Comparison of ENCODE assay signal across 1 cellular context in the genomic region with DNA sequence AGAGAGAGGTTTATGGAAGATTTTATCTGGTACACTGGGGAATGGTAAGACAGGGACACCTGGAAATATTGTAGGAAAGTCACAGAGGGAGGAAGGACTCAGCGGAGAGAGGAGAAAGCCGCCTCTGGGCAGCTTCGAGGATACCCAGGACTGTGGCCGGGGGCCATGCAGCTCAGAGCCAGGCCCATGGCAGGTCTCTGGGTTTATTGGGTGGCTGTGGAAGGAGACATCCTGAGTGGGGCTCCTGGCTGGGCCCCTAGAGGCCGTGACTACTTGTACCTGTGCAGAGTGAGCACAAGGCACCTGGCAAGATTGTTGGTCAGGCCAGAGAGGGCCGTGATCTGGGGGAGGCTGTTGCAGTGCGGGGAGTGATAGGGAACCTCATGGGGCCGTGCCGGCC.
TF ChIP-seq lines count a peak whose summit lies in the region.

No MANE protein-coding gene starts in this region.

TF ChIP-seq in HepG2, 621 proteins besides CTCF, POLR2A, EP300 and RAD21:
- TF ChIP-seq HOXA5 (CRISPR knock-in tag; IDR thresholded peaks at IDR 0.05) (no peak), SOX6 (IDR thresholded peaks at IDR 0.05) (no peak), SOX6 (CRISPR knock-in tag; IDR thresholded peaks at IDR 0.05) (no peak), ZNF124 (CRISPR knock-in tag; IDR thresholded peaks at IDR 0.05) (no peak), TGIF2 (CRISPR knock-in tag; IDR thresholded peaks at IDR 0.05) (no peak), ZNF891 (CRISPR knock-in tag; IDR thresholded peaks at IDR 0.05) (no peak), MTA3 (CRISPR knock-in tag; IDR thresholded peaks at IDR 0.05) (no peak), ZBTB3 (CRISPR knock-in tag; IDR thresholded peaks at IDR 0.05; ENCODE audit: borderline replicate concordance, low read depth) (no peak), ZFP82 (CRISPR knock-in tag; IDR thresholded peaks at IDR 0.05; ENCODE audit: borderline replicate concordance) (no peak), RORA (CRISPR knock-in tag; IDR thresholded peaks at IDR 0.05) (no peak), HIVEP1 (CRISPR knock-in tag; IDR thresholded peaks at IDR 0.05) (no peak), KLF9 (CRISPR knock-in tag; IDR thresholded peaks at IDR 0.05; ENCODE audit: low read depth) (no peak), GTF3A (CRISPR knock-in tag; conservative IDR thresholded peaks at IDR 0.05) (no peak), FOXM1 (CRISPR knock-in tag; IDR thresholded peaks at IDR 0.05) (no peak), ZFYVE20 (CRISPR knock-in tag; IDR thresholded peaks at IDR 0.05; ENCODE audit: borderline replicate concordance, low read depth) (no peak)
- TF ChIP-seq, protein P1, sequence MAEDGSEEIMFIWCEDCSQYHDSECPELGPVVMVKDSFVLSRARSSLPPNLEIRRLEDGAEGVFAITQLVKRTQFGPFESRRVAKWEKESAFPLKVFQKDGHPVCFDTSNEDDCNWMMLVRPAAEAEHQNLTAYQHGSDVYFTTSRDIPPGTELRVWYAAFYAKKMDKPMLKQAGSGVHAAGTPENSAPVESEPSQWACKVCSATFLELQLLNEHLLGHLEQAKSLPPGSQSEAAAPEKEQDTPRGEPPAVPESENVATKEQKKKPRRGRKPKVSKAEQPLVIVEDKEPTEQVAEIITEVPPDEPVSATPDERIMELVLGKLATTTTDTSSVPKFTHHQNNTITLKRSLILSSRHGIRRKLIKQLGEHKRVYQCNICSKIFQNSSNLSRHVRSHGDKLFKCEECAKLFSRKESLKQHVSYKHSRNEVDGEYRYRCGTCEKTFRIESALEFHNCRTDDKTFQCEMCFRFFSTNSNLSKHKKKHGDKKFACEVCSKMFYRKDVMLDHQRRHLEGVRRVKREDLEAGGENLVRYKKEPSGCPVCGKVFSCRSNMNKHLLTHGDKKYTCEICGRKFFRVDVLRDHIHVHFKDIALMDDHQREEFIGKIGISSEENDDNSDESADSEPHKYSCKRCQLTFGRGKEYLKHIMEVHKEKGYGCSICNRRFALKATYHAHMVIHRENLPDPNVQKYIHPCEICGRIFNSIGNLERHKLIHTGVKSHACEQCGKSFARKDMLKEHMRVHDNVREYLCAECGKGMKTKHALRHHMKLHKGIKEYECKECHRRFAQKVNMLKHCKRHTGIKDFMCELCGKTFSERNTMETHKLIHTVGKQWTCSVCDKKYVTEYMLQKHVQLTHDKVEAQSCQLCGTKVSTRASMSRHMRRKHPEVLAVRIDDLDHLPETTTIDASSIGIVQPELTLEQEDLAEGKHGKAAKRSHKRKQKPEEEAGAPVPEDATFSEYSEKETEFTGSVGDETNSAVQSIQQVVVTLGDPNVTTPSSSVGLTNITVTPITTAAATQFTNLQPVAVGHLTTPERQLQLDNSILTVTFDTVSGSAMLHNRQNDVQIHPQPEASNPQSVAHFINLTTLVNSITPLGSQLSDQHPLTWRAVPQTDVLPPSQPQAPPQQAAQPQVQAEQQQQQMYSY (CRISPR knock-in tag; IDR thresholded peaks at IDR 0.05), result no peak
- TF ChIP-seq, protein P2, sequence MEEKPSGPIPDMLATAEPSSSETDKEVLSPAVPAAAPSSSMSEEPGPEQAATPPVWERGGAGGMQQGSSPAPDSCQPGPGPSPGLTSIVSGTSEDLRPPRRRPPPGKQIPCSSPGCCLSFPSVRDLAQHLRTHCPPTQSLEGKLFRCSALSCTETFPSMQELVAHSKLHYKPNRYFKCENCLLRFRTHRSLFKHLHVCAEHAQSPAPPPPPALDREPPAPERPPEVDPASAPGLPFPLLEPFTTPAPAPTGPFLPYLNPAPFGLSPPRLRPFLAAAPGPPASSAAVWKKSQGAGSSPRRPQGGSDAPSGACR (CRISPR knock-in tag; IDR thresholded peaks at IDR 0.05), result no peak
- TF ChIP-seq, protein P3, sequence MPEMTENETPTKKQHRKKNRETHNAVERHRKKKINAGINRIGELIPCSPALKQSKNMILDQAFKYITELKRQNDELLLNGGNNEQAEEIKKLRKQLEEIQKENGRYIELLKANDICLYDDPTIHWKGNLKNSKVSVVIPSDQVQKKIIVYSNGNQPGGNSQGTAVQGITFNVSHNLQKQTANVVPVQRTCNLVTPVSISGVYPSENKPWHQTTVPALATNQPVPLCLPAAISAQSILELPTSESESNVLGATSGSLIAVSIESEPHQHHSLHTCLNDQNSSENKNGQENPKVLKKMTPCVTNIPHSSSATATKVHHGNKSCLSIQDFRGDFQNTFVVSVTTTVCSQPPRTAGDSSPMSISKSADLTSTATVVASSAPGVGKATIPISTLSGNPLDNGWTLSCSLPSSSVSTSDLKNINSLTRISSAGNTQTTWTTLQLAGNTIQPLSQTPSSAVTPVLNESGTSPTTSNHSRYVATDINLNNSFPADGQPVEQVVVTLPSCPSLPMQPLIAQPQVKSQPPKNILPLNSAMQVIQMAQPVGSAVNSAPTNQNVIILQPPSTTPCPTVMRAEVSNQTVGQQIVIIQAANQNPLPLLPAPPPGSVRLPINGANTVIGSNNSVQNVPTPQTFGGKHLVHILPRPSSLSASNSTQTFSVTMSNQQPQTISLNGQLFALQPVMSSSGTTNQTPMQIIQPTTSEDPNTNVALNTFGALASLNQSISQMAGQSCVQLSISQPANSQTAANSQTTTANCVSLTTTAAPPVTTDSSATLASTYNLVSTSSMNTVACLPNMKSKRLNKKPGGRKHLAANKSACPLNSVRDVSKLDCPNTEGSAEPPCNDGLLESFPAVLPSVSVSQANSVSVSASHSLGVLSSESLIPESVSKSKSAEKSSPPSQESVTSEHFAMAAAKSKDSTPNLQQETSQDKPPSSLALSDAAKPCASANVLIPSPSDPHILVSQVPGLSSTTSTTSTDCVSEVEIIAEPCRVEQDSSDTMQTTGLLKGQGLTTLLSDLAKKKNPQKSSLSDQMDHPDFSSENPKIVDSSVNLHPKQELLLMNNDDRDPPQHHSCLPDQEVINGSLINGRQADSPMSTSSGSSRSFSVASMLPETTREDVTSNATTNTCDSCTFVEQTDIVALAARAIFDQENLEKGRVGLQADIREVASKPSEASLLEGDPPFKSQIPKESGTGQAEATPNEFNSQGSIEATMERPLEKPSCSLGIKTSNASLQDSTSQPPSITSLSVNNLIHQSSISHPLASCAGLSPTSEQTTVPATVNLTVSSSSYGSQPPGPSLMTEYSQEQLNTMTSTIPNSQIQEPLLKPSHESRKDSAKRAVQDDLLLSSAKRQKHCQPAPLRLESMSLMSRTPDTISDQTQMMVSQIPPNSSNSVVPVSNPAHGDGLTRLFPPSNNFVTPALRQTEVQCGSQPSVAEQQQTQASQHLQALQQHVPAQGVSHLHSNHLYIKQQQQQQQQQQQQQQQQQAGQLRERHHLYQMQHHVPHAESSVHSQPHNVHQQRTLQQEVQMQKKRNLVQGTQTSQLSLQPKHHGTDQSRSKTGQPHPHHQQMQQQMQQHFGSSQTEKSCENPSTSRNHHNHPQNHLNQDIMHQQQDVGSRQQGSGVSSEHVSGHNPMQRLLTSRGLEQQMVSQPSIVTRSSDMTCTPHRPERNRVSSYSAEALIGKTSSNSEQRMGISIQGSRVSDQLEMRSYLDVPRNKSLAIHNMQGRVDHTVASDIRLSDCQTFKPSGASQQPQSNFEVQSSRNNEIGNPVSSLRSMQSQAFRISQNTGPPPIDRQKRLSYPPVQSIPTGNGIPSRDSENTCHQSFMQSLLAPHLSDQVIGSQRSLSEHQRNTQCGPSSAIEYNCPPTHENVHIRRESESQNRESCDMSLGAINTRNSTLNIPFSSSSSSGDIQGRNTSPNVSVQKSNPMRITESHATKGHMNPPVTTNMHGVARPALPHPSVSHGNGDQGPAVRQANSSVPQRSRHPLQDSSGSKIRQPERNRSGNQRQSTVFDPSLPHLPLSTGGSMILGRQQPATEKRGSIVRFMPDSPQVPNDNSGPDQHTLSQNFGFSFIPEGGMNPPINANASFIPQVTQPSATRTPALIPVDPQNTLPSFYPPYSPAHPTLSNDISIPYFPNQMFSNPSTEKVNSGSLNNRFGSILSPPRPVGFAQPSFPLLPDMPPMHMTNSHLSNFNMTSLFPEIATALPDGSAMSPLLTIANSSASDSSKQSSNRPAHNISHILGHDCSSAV (CRISPR knock-in tag; IDR thresholded peaks at IDR 0.05; ENCODE audit: borderline replicate concordance), result no peak
